Comparison of ENCODE assay signal across 13 cellular contexts in the genomic region with DNA sequence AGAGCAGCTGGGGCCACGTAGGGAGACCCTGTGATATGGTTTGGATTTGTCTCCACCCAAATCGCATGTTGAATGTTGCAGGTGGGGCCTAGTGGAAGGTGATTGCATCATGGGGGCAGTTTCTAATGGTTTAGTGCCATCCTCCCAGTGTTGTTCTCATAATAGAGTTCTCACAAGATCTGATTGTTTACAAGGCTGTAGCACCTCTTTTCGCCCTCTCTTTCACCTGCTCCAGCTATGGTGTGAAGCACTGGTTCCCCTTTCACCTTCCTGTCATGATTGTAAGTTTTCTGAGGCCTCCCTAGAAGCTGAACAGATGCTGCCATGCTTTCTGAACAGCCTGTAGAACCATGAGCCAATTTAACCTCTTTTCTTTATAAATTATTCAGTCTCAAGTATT.
DNase-seq lines count a peak whose midpoint lies in the region; ATAC-seq, FAIRE-seq and TF ChIP-seq lines count a peak whose summit lies in the region.
"Had no signal": no experiment of that assay in that cellular context is flagged by ENCODE, and none has a peak within 500 bp of the region (broad histone marks: within the 10 kb centered on the region; RNA-seq: fewer than 3 reads in every experiment).

No MANE protein-coding gene starts in this region.

- H3K9ac ChIP-seq in kidney (ENCODE audit: low read length in 2 of 2): no peak overlapping the region
- H3K9ac ChIP-seq: BLaER1 had no signal

- no peaks in the 10 kb centered on the region for H3K4me1 ChIP-seq in kidney (ENCODE audit: control insufficient read depth in 1 of 2, insufficient read depth in 1 of 2, low read depth in 1 of 2, low read length in 2 of 2)

- intact Hi-C loops in CD14-positive monocyte (cut with micrococcal nuclease) (no loop called here), kidney (cut with DNase I) (no loop called here)

- peaks cover 5 to 18% of the 10 kb centered on the region in 2 donors for H3K4me1 Mint-ChIP-seq in effector memory CD8-positive, alpha-beta T cell (ENCODE audit: low read depth in 2 of 2)
- H3K4me1 Mint-ChIP-seq in CD14-positive monocyte: no peaks in the 10 kb centered on the region

- DNase-seq in effector memory CD8-positive, alpha-beta T cell: no peak
- DNase-seq in GM19240 (ENCODE audit: insufficient read length, low spot score) (no peak), CD14-positive monocyte (ENCODE audit: low spot score) (no peak), kidney (no peak)
- DNase-seq in activated naive CD4-positive, alpha-beta T cell (lab: John Stamatoyannopoulos, UW): no peak
- DNase-seq: activated CD4-positive, alpha-beta T cell treated with anti-CD3 and anti-CD28 coated beads, Interleukin-2, amount 50 U/mL, for 4 hours; activated naive CD4-positive, alpha-beta T cell treated with Interleukin-2 at 50 U/mL for 16 hours; NCI-H1092 treated with DMSO at 0.1 percent for 48 hours had no signal

- peak overlapping the region; percentile 84 to 92 for H3K27ac Mint-ChIP-seq in effector memory CD8-positive, alpha-beta T cell
- no peak overlapping the region for H3K27ac Mint-ChIP-seq in CD14-positive monocyte

- no peaks in the 10 kb centered on the region for H3K27me3 Mint-ChIP-seq in effector memory CD8-positive, alpha-beta T cell
- H3K27me3 Mint-ChIP-seq in CD14-positive monocyte (ENCODE audit: low read depth in 3 of 3): no peaks in the 10 kb centered on the region

- H3K9me3 ChIP-seq in kidney (ENCODE audit: control insufficient read depth in 1 of 2, low read length in 2 of 2): peaks cover 3 to 6% of the 10 kb centered on the region in 2 donors

- FAIRE-seq in kidney (lab: Jason Lieb, UNC): no peak

- H3K9me3 Mint-ChIP-seq in effector memory CD8-positive, alpha-beta T cell: no peaks in the 10 kb centered on the region
- H3K9me3 Mint-ChIP-seq in CD14-positive monocyte: peaks cover 7 to 28% (median 11%) of the 10 kb centered on the region in 7 donors

- no peak overlapping the region for H3K4me3 ChIP-seq in kidney (ENCODE audit: low read length in 2 of 2)
- H3K4me3 ChIP-seq: BLaER1, smooth muscle cell had no signal

- no peak overlapping the region for H3K27ac ChIP-seq in kidney (ENCODE audit: low read depth in 2 of 2, low read length in 2 of 2)
- H3K27ac ChIP-seq: BLaER1 had no signal

- no peaks in the 10 kb centered on the region for H3K36me3 Mint-ChIP-seq in effector memory CD8-positive, alpha-beta T cell (ENCODE audit: insufficient read depth)
- no peaks in the 10 kb centered on the region for H3K36me3 Mint-ChIP-seq in CD14-positive monocyte

- H3K4me3 Mint-ChIP-seq in effector memory CD8-positive, alpha-beta T cell: no peak overlapping the region
- H3K4me3 Mint-ChIP-seq in CD14-positive monocyte: no peak overlapping the region

- H3K36me3 ChIP-seq in kidney (ENCODE audit: control insufficient read depth in 1 of 2, insufficient read depth in 2 of 2, low read length in 2 of 2): no peaks in the 10 kb centered on the region
- H3K36me3 ChIP-seq: BLaER1 had no signal

- no peak for TF ChIP-seq CTCF in CD14-positive monocyte (IDR thresholded peaks at IDR 0.05)
- no peak for TF ChIP-seq CTCF in kidney (IDR thresholded peaks at IDR 0.05; ENCODE audit: borderline replicate concordance, extremely low read depth, insufficient read depth)

- peak; percentile 60 for ATAC-seq in GM18858 (IDR thresholded peaks at IDR 0.05; ENCODE audit: unreplicated experiment)
- peak; percentile 81 for ATAC-seq in GM21526 (IDR thresholded peaks at IDR 0.05; ENCODE audit: low FRiP score, unreplicated experiment)
- ATAC-seq in HG03095 (IDR thresholded peaks at IDR 0.05; ENCODE audit: unreplicated experiment): peak; percentile 65
- no peak for ATAC-seq in effector memory CD8-positive, alpha-beta T cell (replicated peaks)

Comparison
In these comparisons a context has a peak if more than half of its experiments do, and no peak if none do; other contexts are left out.
1. H3K27ac Mint-ChIP-seq: peak in effector memory CD8-positive, alpha-beta T cell (2 of 2); none in CD14-positive monocyte (0 of 7).